ENCODE assay signal across 17 cellular contexts in genomic region chr21:43806017-43806710, GRCh38. TPM values are rescaled to one million over a fixed set of nuclear protein-coding genes. Genes with fewer than 3 reads are reported as not detected.
A peak's percentile ranks its signal among the peaks of the same experiment; 100 is the strongest.
DNase-seq lines count a peak whose midpoint lies in the region; ATAC-seq and TF ChIP-seq lines count a peak whose summit lies in the region.
"Had no signal": no experiment of that assay in that cellular context is flagged by ENCODE, and none has a peak within 500 bp of the region (broad histone marks: within the 10 kb centered on the region; RNA-seq: fewer than 3 reads in every experiment).

No MANE protein-coding gene starts in this region.

- H3K27me3 Mint-ChIP-seq in activated naive CD4-positive, alpha-beta T cell treated with anti-CD3 and anti-CD28 coated beads, Interleukin-2, amount 10 ng/mL, durations not matched to agents 7 days and 5 days: no peaks in the 10 kb centered on the region
- H3K27me3 Mint-ChIP-seq in GM23338 (ENCODE audit: insufficient read depth, low read depth, poor library complexity) (peaks cover 10% of the 10 kb centered on the region), T-helper 17 cell (no peaks in the 10 kb centered on the region), nephron progenitor cell (ENCODE audit: low read depth, poor library complexity) (no peaks in the 10 kb centered on the region)

- H3K27me3 ChIP-seq in GM23338 (ENCODE audit: insufficient read depth): no peaks in the 10 kb centered on the region
- H3K27me3 ChIP-seq: suprapubic skin had no signal

- peaks cover 8% of the 10 kb centered on the region for H3K36me3 Mint-ChIP-seq in activated naive CD4-positive, alpha-beta T cell treated with anti-CD3 and anti-CD28 coated beads, Interleukin-2, amount 10 ng/mL, durations not matched to agents 7 days and 5 days
- H3K36me3 Mint-ChIP-seq in GM23338 (ENCODE audit: low read depth): peaks cover 37% of the 10 kb centered on the region
- no peaks in the 10 kb centered on the region for H3K36me3 Mint-ChIP-seq in T-helper 17 cell (ENCODE audit: low read depth)
- H3K36me3 Mint-ChIP-seq in nephron progenitor cell (ENCODE audit: low read depth): peaks cover 13% of the 10 kb centered on the region

- no peak overlapping the region for H3K4me3 Mint-ChIP-seq in activated naive CD4-positive, alpha-beta T cell treated with anti-CD3 and anti-CD28 coated beads, Interleukin-2, amount 10 ng/mL, durations not matched to agents 7 days and 5 days
- H3K4me3 Mint-ChIP-seq in GM23338 (no peak overlapping the region), T-helper 17 cell (no peak overlapping the region), nephron progenitor cell (no peak overlapping the region)

- H3K27ac Mint-ChIP-seq in activated naive CD4-positive, alpha-beta T cell treated with anti-CD3 and anti-CD28 coated beads, Interleukin-2, amount 10 ng/mL, durations not matched to agents 7 days and 5 days: peak overlapping the region; percentile 58
- H3K27ac Mint-ChIP-seq in GM23338 (0 out of 2 replicates have a peak overlapping the region, but pooled peaks have one; percentile 20), T-helper 17 cell (peak overlapping the region; percentile 60), nephron progenitor cell (peak overlapping the region; percentile 73)

- H3K79me2 ChIP-seq in GM23338 (replicated peaks; ENCODE audit: insufficient read depth): no peaks in the 10 kb centered on the region
- H3K79me2 ChIP-seq: parathyroid adenoma had no signal

- no peak overlapping the region for H3K27ac ChIP-seq in GM23338 (ENCODE audit: low read depth)
- H3K27ac ChIP-seq: parathyroid adenoma, suprapubic skin had no signal

- no peaks in the 10 kb centered on the region for H3K9me3 Mint-ChIP-seq in activated naive CD4-positive, alpha-beta T cell treated with anti-CD3 and anti-CD28 coated beads, Interleukin-2, amount 10 ng/mL, durations not matched to agents 7 days and 5 days
- H3K9me3 Mint-ChIP-seq in GM23338 (no peaks in the 10 kb centered on the region), nephron progenitor cell (no peaks in the 10 kb centered on the region)

- peaks cover 13% of the 10 kb centered on the region for H3K4me1 Mint-ChIP-seq in activated naive CD4-positive, alpha-beta T cell treated with anti-CD3 and anti-CD28 coated beads, Interleukin-2, amount 10 ng/mL, durations not matched to agents 7 days and 5 days
- H3K4me1 Mint-ChIP-seq in GM23338 (no peaks in the 10 kb centered on the region; the same call in 2 of the 3 replicates), T-helper 17 cell (peaks cover 7% of the 10 kb centered on the region), nephron progenitor cell (peaks cover 23% of the 10 kb centered on the region)

- CTCF ChIA-PET in activated naive CD4-positive, alpha-beta T cell treated with anti-CD3 and anti-CD28 coated beads, Interleukin-2, amount 10 ng/mL, durations not matched to agents 7 days and 5 days (lab: Charles Lee): no interaction called here

- ATAC-seq in GM23338 (no peak), T-helper 17 cell (no peak), GM18517 (IDR thresholded peaks at IDR 0.05; ENCODE audit: unreplicated experiment) (no peak)
- ATAC-seq in activated CD4-positive, CD25-positive, alpha-beta regulatory T cell treated with anti-CD3 and anti-CD28 coated beads, Interleukin-2, amount 50 U/mL, for 24 hours: no peak
- ATAC-seq: Panc1 had no signal

- no peak overlapping the region for H3K4me3 ChIP-seq in GM23338
- H3K4me3 ChIP-seq: suprapubic skin had no signal

- no peak for TF ChIP-seq CTCF in GM23338 (conservative IDR thresholded peaks at IDR 0.05; ENCODE audit: low read depth in 2 of 2)
- TF ChIP-seq CTCF in nephron progenitor cell (IDR thresholded peaks at IDR 0.05): no peak

- no peaks in the 10 kb centered on the region; the same call in 1 of the 2 replicates for H4K20me1 ChIP-seq in GM23338 (replicated peaks; ENCODE audit: insufficient read depth)

- 0 out of 2 replicates have a peak, but pooled peaks cover 3% of the 10 kb centered on the region for H3F3A ChIP-seq in GM23338 (replicated peaks; ENCODE audit: low read depth)

- no peaks in the 10 kb centered on the region for H3K9me2 ChIP-seq in GM23338 (ENCODE audit: insufficient read depth)

- no peak overlapping the region for H3K4me2 ChIP-seq in GM23338

- no peaks in the 10 kb centered on the region for H3K4me1 ChIP-seq in GM23338 (ENCODE audit: insufficient read depth)
- H3K4me1 ChIP-seq: parathyroid adenoma had no signal

- H2AFZ ChIP-seq in GM23338: no peak overlapping the region
- H2AFZ ChIP-seq: parathyroid adenoma had no signal

- no peak for DNase-seq in activated naive CD4-positive, alpha-beta T cell treated with anti-CD3 and anti-CD28 coated beads, Interleukin-2, amount 10 ng/mL, durations not matched to agents 7 days and 5 days
- DNase-seq in activated naive CD4-positive, alpha-beta T cell treated with Interleukin-2 at 50 U/mL for 16 hours: no peak
- no peak for DNase-seq in GM23338 (ENCODE audit: low spot score)
- no peak for DNase-seq in T-helper 17 cell
- no peak for DNase-seq in nephron progenitor cell
- DNase-seq in DMS 273 treated with DMSO at 0.1 percent for 48 hours (lab: John Stamatoyannopoulos, UW): no peak
- DNase-seq: activated CD4-positive, alpha-beta T cell treated with anti-CD3 and anti-CD28 coated beads, Interleukin-2, amount 50 U/mL, for 4 hours; glutamatergic neuron; Kasumi-1; kidney; NCI-H1694; NCI-H524 had no signal

- no peaks in the 10 kb centered on the region for H3K9me3 ChIP-seq in T-helper 17 cell (ENCODE audit: control insufficient read depth, low read length, poor library complexity, severe bottlenecking)
- H3K9me3 ChIP-seq: suprapubic skin had no signal

- peaks cover 6% of the 10 kb centered on the region; the same call in 1 of the 2 replicates for H3K36me3 ChIP-seq in GM23338 (ENCODE audit: insufficient read depth)

TF ChIP-seq in GM23338, 12 proteins besides CTCF, POLR2A, EP300 and RAD21 (continues in another document):
- no peak for TF ChIP-seq STAT1 (IDR thresholded peaks at IDR 0.05; ENCODE audit: unreplicated experiment)
- no peak for TF ChIP-seq ETS1 (IDR thresholded peaks at IDR 0.05)

RNA-seq across cellular contexts. Expression of gene RRP1, which starts 16.8 kb away (rescaled TPM):
- total RNA-seq in GM23338 (2014; rRNA removed; shearing (Covaris generic)): 54.6 and 63.5 TPM in 2 replicates
- polyA plus RNA-seq in GM23338 (2016; fragmentation: Nextera tagmentation; extraction: Ambion mirVana): 33.2 and 36.5 TPM in 2 replicates
- total RNA-seq in T-helper 17 cell: 10 to 100 TPM; 20.5 to 23.2 TPM

RNA-seq across cellular contexts. Expression of gene CSTB, which starts 30.1 kb away (rescaled TPM):
- 10.0 and 10.1 TPM in 2 replicates for total RNA-seq in GM23338 (2014; rRNA removed; shearing (Covaris generic))
- 142 and 147 TPM in 2 replicates for polyA plus RNA-seq in GM23338 (2016; fragmentation: Nextera tagmentation; extraction: Ambion mirVana)
- total RNA-seq in T-helper 17 cell: 10 to 100 TPM; 22.0 to 26.0 TPM

RNA-seq across cellular contexts. Expression of gene AGPAT3, which starts 58.9 kb away (rescaled TPM):
- total RNA-seq in GM23338 (2014; rRNA removed; shearing (Covaris generic)): 4.4 and 6.1 TPM in 2 replicates
- 1.1 and 2.1 TPM in 2 replicates for polyA plus RNA-seq in GM23338 (2016; fragmentation: Nextera tagmentation; extraction: Ambion mirVana)
- 10 to 100 TPM; 64.1 to 67.3 TPM for total RNA-seq in T-helper 17 cell

Comparison
In these comparisons a context has a peak if more than half of its experiments do, and no peak if none do; other contexts are left out.
1. H3K27ac Mint-ChIP-seq: peak in every context shown above with its lines; median percentile 73 in nephron progenitor cell; 60 in T-helper 17 cell; 58 in activated naive CD4-positive, alpha-beta T cell treated with anti-CD3 and anti-CD28 coated beads, Interleukin-2, amount 10 ng/mL, durations not matched to agents 7 days and 5 days; 20 in GM23338.